ENCODE assay signal across 2 cellular contexts in genomic region chr4:52635130-52635529, GRCh38.
TF ChIP-seq lines count a peak whose summit lies in the region.

No MANE protein-coding gene starts in this region.

TF ChIP-seq in liver, 16 proteins besides CTCF, POLR2A, EP300 and RAD21 (continued from another document):
- TF ChIP-seq ZBTB33 (IDR thresholded peaks at IDR 0.05): peak; percentile 72
- peak; percentile 69 for TF ChIP-seq SP1 (IDR thresholded peaks at IDR 0.05)
- TF ChIP-seq FOXA2 (IDR thresholded peaks at IDR 0.05): peak; percentile 14
- peak; percentile 78 for TF ChIP-seq NR2F2 (IDR thresholded peaks at IDR 0.05)
- TF ChIP-seq REST (IDR thresholded peaks at IDR 0.05): peak; percentile 35
- no peak for TF ChIP-seq GABPA (IDR thresholded peaks at IDR 0.05 in 1 of 2, conservative IDR thresholded peaks at IDR 0.05 in 1 of 2)
- peak in 1 of 2 donors; percentile 78 for TF ChIP-seq EGR1 (IDR thresholded peaks at IDR 0.05; ENCODE audit: low read depth in 2 of 2)
- no peak for TF ChIP-seq ATF3 (IDR thresholded peaks at IDR 0.05)
- TF ChIP-seq TAF1 (conservative IDR thresholded peaks at IDR 0.05): no peak
- TF ChIP-seq YY1 (IDR thresholded peaks at IDR 0.05): peak; percentile 70
- peak; percentile 69 to 80 for TF ChIP-seq HNF4A (conservative IDR thresholded peaks at IDR 0.05)

TF ChIP-seq in HepG2, 621 proteins besides CTCF, POLR2A, EP300 and RAD21 (continued from another document):
- TF ChIP-seq ZBTB39 (CRISPR knock-in tag; IDR thresholded peaks at IDR 0.05) (no peak), ZNF564 (CRISPR knock-in tag; IDR thresholded peaks at IDR 0.05) (no peak), ZNF12 (CRISPR knock-in tag; IDR thresholded peaks at IDR 0.05) (no peak), CBFB (CRISPR knock-in tag; IDR thresholded peaks at IDR 0.05) (no peak), BRD4 (CRISPR knock-in tag; IDR thresholded peaks at IDR 0.05) (no peak), CC2D1A (CRISPR knock-in tag; IDR thresholded peaks at IDR 0.05) (no peak), ATF3 (CRISPR knock-in tag; IDR thresholded peaks at IDR 0.05) (no peak), RXRA (CRISPR knock-in tag; IDR thresholded peaks at IDR 0.05) (no peak), ZNF605 (CRISPR knock-in tag; IDR thresholded peaks at IDR 0.05) (no peak), ZNF101 (CRISPR knock-in tag; IDR thresholded peaks at IDR 0.05; ENCODE audit: borderline replicate concordance, low read depth) (no peak), ESRRA (CRISPR knock-in tag; IDR thresholded peaks at IDR 0.05; ENCODE audit: low read depth) (no peak), ISX (CRISPR knock-in tag; conservative IDR thresholded peaks at IDR 0.05) (no peak), ZNF280B (CRISPR knock-in tag; IDR thresholded peaks at IDR 0.05; ENCODE audit: borderline replicate concordance) (no peak), PITX1 (CRISPR knock-in tag; IDR thresholded peaks at IDR 0.05) (no peak), CREB3 (CRISPR knock-in tag; IDR thresholded peaks at IDR 0.05) (no peak), ZNF878 (CRISPR knock-in tag; IDR thresholded peaks at IDR 0.05) (no peak)
TF ChIP-seq in HepG2: peak in this region for 0.
